ENCODE assay signal across 2 cellular contexts in genomic region chr6:14747881-14748520, GRCh38.
TF ChIP-seq lines count a peak whose summit lies in the region.

No MANE protein-coding gene starts in this region.

TF ChIP-seq in K562, 482 proteins besides CTCF, POLR2A, EP300 and RAD21 (continued from another document and continues in another):
- TF ChIP-seq TSHZ1 (CRISPR knock-in tag; IDR thresholded peaks at IDR 0.05) (no peak), IRF1 (CRISPR knock-in tag; IDR thresholded peaks at IDR 0.05; ENCODE audit: borderline replicate concordance) (no peak), RBM39 (optimal IDR thresholded peaks at IDR 0.05; ENCODE audit: low read depth, low read length) (no peak), KHSRP (IDR thresholded peaks at IDR 0.05) (no peak), ZNF174 (CRISPR knock-in tag; IDR thresholded peaks at IDR 0.05) (no peak), FOXA3 (CRISPR knock-in tag; conservative IDR thresholded peaks at IDR 0.05 in 1 of 2, IDR thresholded peaks at IDR 0.05 in 1 of 2) (peak in 1 of 2 experiments; percentile 55; a peak in 1 of 4 replicates), KLF6 (CRISPR knock-in tag; IDR thresholded peaks at IDR 0.05; ENCODE audit: borderline replicate concordance) (no peak), HCFC1 (IDR thresholded peaks at IDR 0.05; ENCODE audit: low read depth, low read length) (no peak), CBFA2T3 (IDR thresholded peaks at IDR 0.05) (peak; percentile 41; the same call in 1 of the 2 replicates), KDM1A (IDR thresholded peaks at IDR 0.05) (0 out of 4 replicates have a peak, but pooled peaks of 1 of the 2 experiments have one; percentile 38), MCM5 (IDR thresholded peaks at IDR 0.05; ENCODE audit: low read depth) (no peak), NR0B1 (IDR thresholded peaks at IDR 0.05; ENCODE audit: partially characterized antibody) (no peak), SIRT6 (IDR thresholded peaks at IDR 0.05; ENCODE audit: low read depth, low read length) (no peak)
- TF ChIP-seq, protein P1, sequence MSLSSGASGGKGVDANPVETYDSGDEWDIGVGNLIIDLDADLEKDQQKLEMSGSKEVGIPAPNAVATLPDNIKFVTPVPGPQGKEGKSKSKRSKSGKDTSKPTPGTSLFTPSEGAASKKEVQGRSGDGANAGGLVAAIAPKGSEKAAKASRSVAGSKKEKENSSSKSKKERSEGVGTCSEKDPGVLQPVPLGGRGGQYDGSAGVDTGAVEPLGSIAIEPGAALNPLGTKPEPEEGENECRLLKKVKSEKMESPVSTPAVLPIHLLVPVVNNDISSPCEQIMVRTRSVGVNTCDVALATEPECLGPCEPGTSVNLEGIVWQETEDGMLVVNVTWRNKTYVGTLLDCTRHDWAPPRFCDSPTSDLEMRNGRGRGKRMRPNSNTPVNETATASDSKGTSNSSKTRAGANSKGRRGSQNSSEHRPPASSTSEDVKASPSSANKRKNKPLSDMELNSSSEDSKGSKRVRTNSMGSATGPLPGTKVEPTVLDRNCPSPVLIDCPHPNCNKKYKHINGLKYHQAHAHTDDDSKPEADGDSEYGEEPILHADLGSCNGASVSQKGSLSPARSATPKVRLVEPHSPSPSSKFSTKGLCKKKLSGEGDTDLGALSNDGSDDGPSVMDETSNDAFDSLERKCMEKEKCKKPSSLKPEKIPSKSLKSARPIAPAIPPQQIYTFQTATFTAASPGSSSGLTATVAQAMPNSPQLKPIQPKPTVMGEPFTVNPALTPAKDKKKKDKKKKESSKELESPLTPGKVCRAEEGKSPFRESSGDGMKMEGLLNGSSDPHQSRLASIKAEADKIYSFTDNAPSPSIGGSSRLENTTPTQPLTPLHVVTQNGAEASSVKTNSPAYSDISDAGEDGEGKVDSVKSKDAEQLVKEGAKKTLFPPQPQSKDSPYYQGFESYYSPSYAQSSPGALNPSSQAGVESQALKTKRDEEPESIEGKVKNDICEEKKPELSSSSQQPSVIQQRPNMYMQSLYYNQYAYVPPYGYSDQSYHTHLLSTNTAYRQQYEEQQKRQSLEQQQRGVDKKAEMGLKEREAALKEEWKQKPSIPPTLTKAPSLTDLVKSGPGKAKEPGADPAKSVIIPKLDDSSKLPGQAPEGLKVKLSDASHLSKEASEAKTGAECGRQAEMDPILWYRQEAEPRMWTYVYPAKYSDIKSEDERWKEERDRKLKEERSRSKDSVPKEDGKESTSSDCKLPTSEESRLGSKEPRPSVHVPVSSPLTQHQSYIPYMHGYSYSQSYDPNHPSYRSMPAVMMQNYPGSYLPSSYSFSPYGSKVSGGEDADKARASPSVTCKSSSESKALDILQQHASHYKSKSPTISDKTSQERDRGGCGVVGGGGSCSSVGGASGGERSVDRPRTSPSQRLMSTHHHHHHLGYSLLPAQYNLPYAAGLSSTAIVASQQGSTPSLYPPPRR (CRISPR knock-in tag; IDR thresholded peaks at IDR 0.05; ENCODE audit: borderline replicate concordance), result no peak
- TF ChIP-seq, protein P2, sequence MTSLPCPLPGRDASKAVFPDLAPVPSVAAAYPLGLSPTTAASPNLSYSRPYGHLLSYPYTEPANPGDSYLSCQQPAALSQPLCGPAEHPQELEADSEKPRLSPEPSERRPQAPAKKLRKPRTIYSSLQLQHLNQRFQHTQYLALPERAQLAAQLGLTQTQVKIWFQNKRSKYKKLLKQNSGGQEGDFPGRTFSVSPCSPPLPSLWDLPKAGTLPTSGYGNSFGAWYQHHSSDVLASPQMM (CRISPR knock-in tag; IDR thresholded peaks at IDR 0.05), result no peak

TF ChIP-seq in HepG2, 621 proteins besides CTCF, POLR2A, EP300 and RAD21 (continued from another document):
- TF ChIP-seq AHDC1 (CRISPR knock-in tag; IDR thresholded peaks at IDR 0.05; ENCODE audit: borderline replicate concordance), result no peak
- TF ChIP-seq, protein P3, sequence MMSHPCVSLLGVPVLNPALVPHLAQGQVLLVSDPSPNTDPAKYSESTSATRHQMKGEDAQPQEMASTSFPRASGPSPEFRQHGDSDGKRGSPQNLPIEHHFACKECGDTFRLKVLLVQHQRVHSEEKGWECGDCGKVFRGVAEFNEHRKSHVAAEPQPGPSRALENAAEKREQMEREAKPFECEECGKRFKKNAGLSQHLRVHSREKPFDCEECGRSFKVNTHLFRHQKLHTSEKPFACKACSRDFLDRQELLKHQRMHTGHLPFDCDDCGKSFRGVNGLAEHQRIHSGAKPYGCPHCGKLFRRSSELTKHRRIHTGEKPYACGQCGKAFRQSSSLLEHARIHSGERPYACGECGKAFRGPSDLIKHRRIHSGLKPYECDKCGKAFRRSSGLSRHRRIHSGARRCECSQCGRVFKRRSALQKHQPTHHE (CRISPR knock-in tag; IDR thresholded peaks at IDR 0.05; ENCODE audit: borderline replicate concordance), result no peak
